Comparison of ENCODE assay signal across 8 cellular contexts in the genomic region with DNA sequence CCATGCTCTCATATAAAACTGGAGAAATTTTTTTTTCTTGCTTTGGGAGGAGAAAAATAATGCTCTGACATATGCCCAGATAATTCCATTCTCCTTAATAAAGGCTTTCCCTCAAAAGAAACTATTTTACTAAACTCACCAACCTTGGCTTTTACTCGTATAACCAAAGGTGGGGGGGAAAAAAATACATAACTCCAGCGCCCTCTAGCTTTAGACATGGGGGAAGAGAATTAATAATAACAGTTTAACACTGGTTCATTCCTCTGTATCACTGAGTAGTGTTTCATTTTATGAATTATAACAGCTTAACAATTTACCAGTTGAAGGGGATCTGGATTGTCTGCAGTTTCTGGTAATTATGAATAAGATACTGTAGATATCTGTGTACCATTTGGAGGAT.
DNase-seq lines count a peak whose midpoint lies in the region; ATAC-seq, FAIRE-seq and TF ChIP-seq lines count a peak whose summit lies in the region.

No MANE protein-coding gene starts in this region.

- CTCF ChIA-PET in Caco-2 (lab: Charles Lee) (no interaction called here), HEK293 (lab: Yijun Ruan, JAX) (interaction anchor here (0.6 to 3.0 kb wide), 11 partner anchors 9 to 1505 kb away, joined by 3 to 15 read pairs (median 4); no protein-coding TSS in a partner anchor)

- ATAC-seq in upper lobe of left lung (ENCODE audit: low FRiP score in 2 of 2), result no peak

- POLR2A ChIA-PET in Caco-2 (lab: Charles Lee), result no interaction called here
- POLR2A ChIA-PET in HEK293 (lab: Yijun Ruan, JAX), result no interaction called here

- 0 to 3% (median 3%) methylated on average over 2 of the region's 2 CpGs for WGBS in ovary, 3 donors
- 0 to 2% methylated on average over 2 of the region's 2 CpGs for WGBS in upper lobe of left lung, 2 donors

- peaks cover 8% of the 10 kb centered on the region for H3K9me3 Mint-ChIP-seq in Caco-2 (ENCODE audit: unreplicated experiment)

- no peaks in the 10 kb centered on the region for H3K4me1 ChIP-seq in Caco-2
- no peaks in the 10 kb centered on the region for H3K4me1 ChIP-seq in HEK293 (ENCODE audit: control insufficient read depth, insufficient read depth, low read length)
- H3K4me1 ChIP-seq in ovary (ENCODE audit: insufficient read depth), result no peaks in the 10 kb centered on the region
- no peaks in the 10 kb centered on the region for H3K4me1 ChIP-seq in colonic mucosa
- H3K4me1 ChIP-seq in upper lobe of left lung, result no peaks in the 10 kb centered on the region

- no peak overlapping the region for H3K4me3 Mint-ChIP-seq in Caco-2 (ENCODE audit: unreplicated experiment)

- H3K36me3 Mint-ChIP-seq in Caco-2 (ENCODE audit: insufficient read depth, unreplicated experiment), result no peaks in the 10 kb centered on the region

- H3K27me3 Mint-ChIP-seq in Caco-2 (ENCODE audit: insufficient read depth, unreplicated experiment), result no peaks in the 10 kb centered on the region

- H3K9me3 ChIP-seq in Caco-2 (no peaks in the 10 kb centered on the region), HEK293 (ENCODE audit: control insufficient read depth, insufficient read depth, low read depth, low read length) (no peaks in the 10 kb centered on the region), ovary (no peaks in the 10 kb centered on the region), colonic mucosa (no peaks in the 10 kb centered on the region), upper lobe of left lung (no peaks in the 10 kb centered on the region)

- no peak for FAIRE-seq in RCC 7860 (lab: Jason Lieb, UNC)

- no peak for TF ChIP-seq POLR2A in ovary (IDR thresholded peaks at IDR 0.05)
- no peak for TF ChIP-seq POLR2A in upper lobe of left lung (IDR thresholded peaks at IDR 0.05)

- H3K4me3 ChIP-seq in Caco-2 (ENCODE audit: low read depth, low read length), result no peak overlapping the region
- no peak overlapping the region for H3K4me3 ChIP-seq in HEK293 (ENCODE audit: low read depth, low read length)
- H3K4me3 ChIP-seq in ovary, result no peak overlapping the region
- H3K4me3 ChIP-seq in colonic mucosa, result no peak overlapping the region
- no peak overlapping the region for H3K4me3 ChIP-seq in upper lobe of left lung

- H3K36me3 ChIP-seq in Caco-2 (ENCODE audit: control insufficient read depth, insufficient read depth, low read length) (no peaks in the 10 kb centered on the region), HEK293 (ENCODE audit: control insufficient read depth in 2 of 2, insufficient read depth in 1 of 2, low read length in 2 of 2) (no peaks in the 10 kb centered on the region), ovary (no peaks in the 10 kb centered on the region), colonic mucosa (no peaks in the 10 kb centered on the region), upper lobe of left lung (no peaks in the 10 kb centered on the region)

- intact Hi-C loops in Caco-2 (cut with micrococcal nuclease; ENCODE audit: unreplicated experiment) (no loop called here), ovary (cut with DNase I) (no loop called here), colonic mucosa (cut with DNase I) (no loop called here)

- H3K9ac ChIP-seq in colonic mucosa (ENCODE audit: low read depth in 2 of 2, low read length in 2 of 2), result no peak overlapping the region

- TF ChIP-seq EP300 in ovary (IDR thresholded peaks at IDR 0.05) (no peak), upper lobe of left lung (IDR thresholded peaks at IDR 0.05) (no peak)

- no TSS peak for BruUV-seq in Caco-2 (replicated peaks; lab: Mats Ljungman, UMichigan)

- H3K27me3 ChIP-seq in Caco-2 (replicated peaks; ENCODE audit: control insufficient read depth, insufficient read depth, low read length) (no peaks in the 10 kb centered on the region), ovary (no peaks in the 10 kb centered on the region), colonic mucosa (no peaks in the 10 kb centered on the region), upper lobe of left lung (no peaks in the 10 kb centered on the region)

- peak; percentile 27 to 33 for TF ChIP-seq CTCF in Caco-2 (IDR thresholded peaks at IDR 0.05; ENCODE audit: insufficient read depth in 1 of 2, low read depth in 1 of 2, low read length in 1 of 2, severe bottlenecking in 1 of 2, unreplicated experiment in 1 of 2)
- no peak for TF ChIP-seq CTCF in HEK293 (tag by site-specific recombination; IDR thresholded peaks at IDR 0.05)
- no peak for TF ChIP-seq CTCF in ovary (IDR thresholded peaks at IDR 0.05)
- TF ChIP-seq CTCF in colonic mucosa (IDR thresholded peaks at IDR 0.05), result no peak
- TF ChIP-seq CTCF in upper lobe of left lung (IDR thresholded peaks at IDR 0.05), result peak in 2 of 6 experiments; percentile 8 to 20

- no peak overlapping the region for H3K27ac Mint-ChIP-seq in Caco-2 (ENCODE audit: unreplicated experiment)

- H3K27ac ChIP-seq in HEK293 (ENCODE audit: extremely low read depth, low read depth, low read length) (no peak overlapping the region), ovary (no peak overlapping the region), colonic mucosa (no peak overlapping the region), upper lobe of left lung (no peak overlapping the region)

- DNase-seq in Caco-2 (peak in 1 of 2 experiments; percentile 5), RCC 7860 (ENCODE audit: low spot score) (peak; percentile 7), iris pigment epithelial cell (ENCODE audit: low read depth) (peak; percentile 2), ovary (no peak), colonic mucosa (no peak), upper lobe of left lung (no peak)
- no peak for DNase-seq in stimulated activated naive CD4-positive, alpha-beta T cell treated with Interleukin-2 at 50 U/mL for 16 hours (lab: John Stamatoyannopoulos, UW)

- no peaks in the 10 kb centered on the region for H3K4me1 Mint-ChIP-seq in Caco-2 (ENCODE audit: low read depth, unreplicated experiment)

TF ChIP-seq in HEK293, 187 proteins besides CTCF, POLR2A, EP300 and RAD21:
- TF ChIP-seq ZNF654 (tag by site-specific recombination; IDR thresholded peaks at IDR 0.05; ENCODE audit: low read depth) (peak; percentile 28; the same call in 1 of the 2 replicates), ZNF76 (tag by site-specific recombination; IDR thresholded peaks at IDR 0.05; ENCODE audit: borderline replicate concordance, low read depth) (no peak)

Comparison
In these comparisons a context has a peak if more than half of its experiments do, and no peak if none do; other contexts are left out.
1. DNase-seq: peak in RCC 7860 (single experiment) and iris pigment epithelial cell (single experiment); none in ovary (0 of 5), colonic mucosa (single experiment), stimulated activated naive CD4-positive, alpha-beta T cell treated with Interleukin-2 at 50 U/mL for 16 hours (single experiment) and upper lobe of left lung (0 of 2).
2. CTCF ChIP-seq: peak in Caco-2 (2 of 2); none in HEK293 (single experiment), ovary (0 of 3) and colonic mucosa (single experiment).